Comparison of ENCODE assay signal across 9 cellular contexts in the genomic region with DNA sequence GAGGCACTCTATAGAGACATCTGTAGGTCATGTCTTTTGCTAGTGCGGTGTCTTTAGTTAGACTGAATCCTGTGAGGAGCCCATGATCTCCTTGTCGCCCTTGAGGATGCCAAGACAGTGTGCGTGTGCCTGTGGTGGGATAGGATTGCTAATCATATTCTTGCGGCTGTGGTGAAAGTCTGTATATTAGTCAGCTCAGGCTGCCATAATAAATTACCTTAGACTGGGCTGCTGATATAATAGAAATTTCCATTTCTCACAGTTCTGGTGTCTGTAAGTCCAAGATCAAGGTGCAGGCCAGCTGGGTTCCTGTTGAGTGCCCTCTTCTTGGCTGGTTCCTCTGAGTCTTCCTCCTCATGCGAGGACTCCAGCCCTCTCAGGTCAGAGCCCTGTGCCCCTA.
DNase-seq lines count a peak whose midpoint lies in the region; ATAC-seq and TF ChIP-seq lines count a peak whose summit lies in the region.
"Had no signal": no experiment of that assay in that cellular context is flagged by ENCODE, and none has a peak within 500 bp of the region (broad histone marks: within the 10 kb centered on the region; RNA-seq: fewer than 3 reads in every experiment).

No MANE protein-coding gene starts in this region.

- ATAC-seq in GM21723 (IDR thresholded peaks at IDR 0.05; ENCODE audit: unreplicated experiment) = peak; percentile 40
- ATAC-seq in activated T-helper 17 cell treated with anti-CD3 and anti-CD28 coated beads, Interleukin-2, amount 50 U/mL, for 72 hours (replicated peaks) = peak; percentile 88
- no peak for ATAC-seq in GM18867 (IDR thresholded peaks at IDR 0.05; ENCODE audit: unreplicated experiment)
- no peak for ATAC-seq in GM18505 (IDR thresholded peaks at IDR 0.05; ENCODE audit: unreplicated experiment)

- H3K36me3 Mint-ChIP-seq in activated T-helper 17 cell treated with anti-CD3 and anti-CD28 coated beads, Interleukin-2, amount 50 U/mL, for 72 hours (ENCODE audit: low read depth) = peaks cover 67% of the 10 kb centered on the region
- H3K36me3 Mint-ChIP-seq in nephron progenitor cell (ENCODE audit: low read depth) = no peaks in the 10 kb centered on the region
- H3K36me3 Mint-ChIP-seq: mesothelial cell of epicardium had no signal

- no peaks in the 10 kb centered on the region for H3K9me3 Mint-ChIP-seq in activated T-helper 17 cell treated with anti-CD3 and anti-CD28 coated beads, Interleukin-2, amount 50 U/mL, for 72 hours
- H3K9me3 Mint-ChIP-seq in nephron progenitor cell = no peaks in the 10 kb centered on the region
- H3K9me3 Mint-ChIP-seq: mesothelial cell of epicardium had no signal

- no peaks in the 10 kb centered on the region for H3K27me3 Mint-ChIP-seq in activated T-helper 17 cell treated with anti-CD3 and anti-CD28 coated beads, Interleukin-2, amount 50 U/mL, for 72 hours
- no peaks in the 10 kb centered on the region for H3K27me3 Mint-ChIP-seq in nephron progenitor cell (ENCODE audit: low read depth, poor library complexity)

- H3K4me3 Mint-ChIP-seq in activated T-helper 17 cell treated with anti-CD3 and anti-CD28 coated beads, Interleukin-2, amount 50 U/mL, for 72 hours = peak overlapping the region; percentile 68
- H3K4me3 Mint-ChIP-seq in nephron progenitor cell = no peak overlapping the region
- H3K4me3 Mint-ChIP-seq: mesothelial cell of epicardium had no signal

- no peak for TF ChIP-seq CTCF in nephron progenitor cell (IDR thresholded peaks at IDR 0.05)

- H3K27ac Mint-ChIP-seq in activated T-helper 17 cell treated with anti-CD3 and anti-CD28 coated beads, Interleukin-2, amount 50 U/mL, for 72 hours = peak overlapping the region; percentile 53
- H3K27ac Mint-ChIP-seq in nephron progenitor cell = peak overlapping the region; percentile 73
- H3K27ac Mint-ChIP-seq: mesothelial cell of epicardium had no signal

- TF ChIP-seq POLR2A in GM18505 (IDR thresholded peaks at IDR 0.05; ENCODE audit: borderline replicate concordance, extremely low read depth, insufficient read depth, insufficient read length) = no peak

- peaks cover 71% of the 10 kb centered on the region for H3K4me1 Mint-ChIP-seq in activated T-helper 17 cell treated with anti-CD3 and anti-CD28 coated beads, Interleukin-2, amount 50 U/mL, for 72 hours
- peaks cover 95% of the 10 kb centered on the region for H3K4me1 Mint-ChIP-seq in nephron progenitor cell

- DNase-seq in GM03348 (ENCODE audit: low spot score) (peak; percentile 14), nephron progenitor cell (no peak), iPS-NIHi11 (ENCODE audit: low spot score) (no peak)
- DNase-seq: cerebellar nuclear complex had no signal

Comparison
In these comparisons a context has a peak if more than half of its experiments do, and no peak if none do; other contexts are left out.
1. ATAC-seq: peak in GM21723 (single experiment) and activated T-helper 17 cell treated with anti-CD3 and anti-CD28 coated beads, Interleukin-2, amount 50 U/mL, for 72 hours (single experiment); none in GM18867 (single experiment) and GM18505 (single experiment).